ENCODE assay signal across 7 cellular contexts in the genomic region with DNA sequence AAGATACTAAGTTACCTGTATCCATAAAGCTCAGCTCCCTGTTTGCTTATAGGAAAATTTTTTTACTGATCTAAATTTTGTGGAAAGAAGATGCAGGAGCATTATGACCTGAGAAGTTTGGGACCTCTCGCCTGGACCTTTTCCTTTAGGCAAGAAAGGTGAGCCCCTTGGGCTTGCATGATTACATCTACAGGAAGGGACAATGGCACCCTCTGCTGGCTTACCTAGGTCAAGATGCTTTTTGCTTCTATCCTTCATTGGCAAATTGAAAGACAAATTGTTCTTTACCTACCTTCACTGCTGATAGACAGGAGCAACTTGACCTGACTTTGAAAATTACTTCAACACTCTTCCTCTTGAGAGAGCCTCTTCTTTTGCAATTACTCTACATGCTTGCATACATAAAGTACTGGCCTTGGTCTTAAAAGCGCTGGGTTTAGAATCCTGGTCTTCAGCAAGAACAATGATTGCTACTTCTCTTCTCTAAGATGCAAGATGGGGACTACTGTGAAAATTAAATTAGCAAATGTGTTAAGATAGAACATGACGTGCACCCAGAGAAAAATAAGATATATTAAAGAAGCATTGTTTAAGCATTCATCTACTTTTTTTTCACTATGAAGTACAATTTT.
A peak's percentile ranks its signal among the peaks of the same experiment; 100 is the strongest.
DNase-seq lines count a peak whose midpoint lies in the region; ATAC-seq and TF ChIP-seq lines count a peak whose summit lies in the region.

No MANE protein-coding gene starts in this region.

- intact Hi-C loops in gastrocnemius medialis (cut with DNase I; ENCODE audit: low total_unique reads) = no loop called here

- H3K27ac ChIP-seq in gastrocnemius medialis = no peak overlapping the region

- no peak for TF ChIP-seq POLR2A in gastrocnemius medialis (IDR thresholded peaks at IDR 0.05)

- peaks cover 0 to 3% (median 0%) of the 10 kb centered on the region in 3 donors for H3K9me3 ChIP-seq in gastrocnemius medialis

- ATAC-seq in HG03103 (IDR thresholded peaks at IDR 0.05; ENCODE audit: low read depth, unreplicated experiment) (peak; percentile 51), gastrocnemius medialis (no peak)

- in situ Hi-C loops in gastrocnemius medialis (cut with MboI; ENCODE audit: low sequenced_read_pairs in 4 of 4) = no loop called here

- DNase-seq in RKO (ENCODE audit: low spot score) (peak; percentile 37), fibroblast of the aortic adventitia (ENCODE audit: low read depth) (peak; percentile 32), gastrocnemius medialis (no peak), DMS79 (lab: John Stamatoyannopoulos, UW) (no peak)
- DNase-seq in activated CD4-positive, CD25-positive, alpha-beta regulatory T cell (lab: John Stamatoyannopoulos, UW) = no peak

- no peaks in the 10 kb centered on the region for H3K27me3 ChIP-seq in gastrocnemius medialis

- TF ChIP-seq CTCF in GM12874 (IDR thresholded peaks at IDR 0.05; ENCODE audit: insufficient read depth, low read depth, low read length) = peak; percentile 65
- peak; percentile 54 for TF ChIP-seq CTCF in fibroblast of the aortic adventitia (IDR thresholded peaks at IDR 0.05; ENCODE audit: insufficient read depth, low read length)
- peak in 4 of 5 experiments; percentile 20 to 57 (median 44) for TF ChIP-seq CTCF in gastrocnemius medialis (IDR thresholded peaks at IDR 0.05 in 4 of 5, conservative IDR thresholded peaks at IDR 0.05 in 1 of 5)

- H3K4me3 ChIP-seq in fibroblast of the aortic adventitia (ENCODE audit: low read depth, low read length) (no peak overlapping the region), gastrocnemius medialis (no peak overlapping the region)

- no peaks in the 10 kb centered on the region for H3K36me3 ChIP-seq in gastrocnemius medialis

- peaks cover 0 to 12% of the 10 kb centered on the region in 2 donors for H3K4me1 ChIP-seq in gastrocnemius medialis

Comparison
In these comparisons a context has a peak if more than half of its experiments do, and no peak if none do; other contexts are left out.
1. DNase-seq: peak in RKO (single experiment) and fibroblast of the aortic adventitia (single experiment); none in gastrocnemius medialis (0 of 2), activated CD4-positive, CD25-positive, alpha-beta regulatory T cell (0 of 4) and DMS79 (single experiment).
2. Peak in every context shown above with its lines, with median percentiles within 50 percentile points of each other: CTCF ChIP-seq.